ENCODE assay signal across 23 cellular contexts in the genomic region with DNA sequence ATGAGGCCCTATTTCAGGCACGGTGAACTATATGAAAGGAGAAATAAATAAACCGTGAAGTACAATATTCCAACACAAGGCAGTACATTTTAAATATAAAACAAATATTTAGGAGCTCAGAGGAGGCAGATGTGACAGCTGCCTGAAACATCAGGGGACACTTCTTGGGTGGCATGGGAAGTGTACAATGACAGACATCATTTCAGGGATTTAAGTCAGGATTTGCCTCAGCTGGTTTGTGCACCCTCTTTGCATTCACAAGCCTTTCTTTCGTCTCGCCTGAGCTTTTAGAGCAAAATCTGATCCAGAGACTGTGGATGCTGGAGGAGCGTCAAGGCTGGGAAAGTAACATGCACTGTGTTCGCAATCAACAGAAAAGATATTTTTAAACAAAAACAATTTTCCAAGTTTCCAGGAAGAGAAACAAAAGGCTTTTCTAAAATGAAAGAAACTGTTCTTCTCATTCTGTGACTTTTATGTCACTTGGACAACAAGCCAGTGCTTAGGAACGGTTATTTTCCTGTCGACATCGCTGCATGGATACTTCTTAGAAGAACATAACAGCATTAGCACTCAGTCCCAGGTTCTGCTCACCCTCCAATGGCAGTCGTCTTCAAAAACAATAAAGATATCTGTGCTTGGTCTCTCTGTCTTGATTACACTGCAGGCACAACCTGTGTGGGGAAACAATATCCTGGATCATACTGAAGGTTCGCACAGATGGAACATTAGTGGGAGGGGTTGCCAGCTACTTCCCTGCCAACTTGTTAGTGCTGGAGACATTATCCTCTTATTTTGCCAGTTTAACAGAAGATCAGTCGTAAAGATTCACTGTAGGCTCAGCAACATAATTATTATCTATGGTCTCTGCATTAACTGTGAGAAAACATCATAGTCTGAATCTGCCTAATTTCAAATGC.
A peak's percentile ranks its signal among the peaks of the same experiment; 100 is the strongest.
DNase-seq lines count a peak whose midpoint lies in the region; ATAC-seq and TF ChIP-seq lines count a peak whose summit lies in the region.
"Had no signal": no experiment of that assay in that cellular context is flagged by ENCODE, and none has a peak within 500 bp of the region (broad histone marks: within the 10 kb centered on the region; RNA-seq: fewer than 3 reads in every experiment).

No MANE protein-coding gene starts in this region.

- H3K36me3 ChIP-seq in SJCRH30 (no peaks in the 10 kb centered on the region), fibroblast of lung (ENCODE audit: control insufficient read depth, insufficient read depth, low read length) (no peaks in the 10 kb centered on the region), skeletal muscle satellite cell (ENCODE audit: insufficient read depth, low read length) (no peaks in the 10 kb centered on the region)
- H3K36me3 ChIP-seq: HAP-1, tibial nerve had no signal

- no peaks in the 10 kb centered on the region for H3K9me3 Mint-ChIP-seq in activated CD4-positive, alpha-beta memory T cell treated with anti-CD3 and anti-CD28 coated beads for 36 hours
- H3K9me3 Mint-ChIP-seq: naive thymus-derived CD4-positive, alpha-beta T cell had no signal

- peak overlapping the region; percentile 74 for H2AFZ ChIP-seq in fibroblast of lung (ENCODE audit: low read length)

- no peaks in the 10 kb centered on the region for H3K36me3 Mint-ChIP-seq in activated CD4-positive, alpha-beta memory T cell treated with anti-CD3 and anti-CD28 coated beads for 36 hours
- H3K36me3 Mint-ChIP-seq: naive thymus-derived CD4-positive, alpha-beta T cell had no signal

- DNase-seq in NCI-H1694 (lab: John Stamatoyannopoulos, UW) (peak; percentile 28), SJCRH30 (peak; percentile 79 to 91), fibroblast of lung (ENCODE audit: low read depth in 2 of 2) (no peak)
- DNase-seq in activated CD4-positive, alpha-beta memory T cell treated with anti-CD3 and anti-CD28 coated beads for 36 hours: no peak
- no peak for DNase-seq in activated CD8-positive, alpha-beta memory T cell treated with anti-CD3 and anti-CD28 coated beads for 24 hours
- DNase-seq: activated CD4-positive, alpha-beta T cell treated with anti-CD3 and anti-CD28 coated beads, Interleukin-2, amount 50 U/mL, for 4 hours; activated gamma-delta T cell; effector CD4-positive, alpha-beta T cell; erythroblast; Kasumi-1; kidney glomerular epithelial cell; mesendoderm; naive thymus-derived CD4-positive, alpha-beta T cell; NCI-H1092; NCI-H748 treated with DMSO at 0.1 percent for 48 hours; PC-3; small intestine; stimulated activated CD4-positive, alpha-beta T cell treated with anti-CD3 and anti-CD28 coated beads, Interleukin-2, amount 100 ng/mL, for 48 hours; stimulated activated naive CD4-positive, alpha-beta T cell treated with Interleukin-2 at 50 U/mL for 16 hours had no signal

- H3K79me2 ChIP-seq in fibroblast of lung (ENCODE audit: control insufficient read depth, insufficient read depth, low read length): no peaks in the 10 kb centered on the region

- H3K4me1 Mint-ChIP-seq in activated CD4-positive, alpha-beta memory T cell treated with anti-CD3 and anti-CD28 coated beads for 36 hours (ENCODE audit: low read depth): no peaks in the 10 kb centered on the region
- H3K4me1 Mint-ChIP-seq: naive thymus-derived CD4-positive, alpha-beta T cell had no signal

- CTCF ChIA-PET in activated CD4-positive, alpha-beta memory T cell treated with anti-CD3 and anti-CD28 coated beads for 36 hours (lab: Charles Lee): interaction anchor here (0.9 kb wide), 1 partner anchor 31 kb away, joined by 3 read pairs; no protein-coding TSS in a partner anchor

- H3K9me3 ChIP-seq in SJCRH30 (replicated peaks) (no peaks in the 10 kb centered on the region; the same call in 1 of the 2 replicates), fibroblast of lung (ENCODE audit: control insufficient read depth, insufficient read depth, low read depth, low read length) (no peaks in the 10 kb centered on the region), skeletal muscle satellite cell (replicated peaks; ENCODE audit: low read length) (no peaks in the 10 kb centered on the region)
- H3K9me3 ChIP-seq: HAP-1, tibial nerve had no signal

- no peak overlapping the region for H3K27ac Mint-ChIP-seq in activated CD4-positive, alpha-beta memory T cell treated with anti-CD3 and anti-CD28 coated beads for 36 hours
- H3K27ac Mint-ChIP-seq: naive thymus-derived CD4-positive, alpha-beta T cell had no signal

- no peak overlapping the region for H3K9ac ChIP-seq in fibroblast of lung (ENCODE audit: insufficient read depth, low read length)
- H3K9ac ChIP-seq in skeletal muscle satellite cell (ENCODE audit: low read depth, low read length): no peak overlapping the region

- POLR2A ChIA-PET in activated CD4-positive, alpha-beta memory T cell treated with anti-CD3 and anti-CD28 coated beads for 36 hours (lab: Charles Lee): no interaction called here

- peak overlapping the region; percentile 58 for H3K4me2 ChIP-seq in fibroblast of lung (ENCODE audit: extremely low read depth, insufficient read depth, low read length)
- H3K4me2 ChIP-seq in skeletal muscle satellite cell (ENCODE audit: low read length): peak overlapping the region; percentile 35

- H4K20me1 ChIP-seq in fibroblast of lung (ENCODE audit: control insufficient read depth, extremely low read depth, insufficient read depth, low read length): no peaks in the 10 kb centered on the region

- H3K4me1 ChIP-seq in SJCRH30 (peaks cover 24% of the 10 kb centered on the region), fibroblast of lung (ENCODE audit: control insufficient read depth, extremely low read depth, insufficient read depth, low read length) (no peaks in the 10 kb centered on the region), skeletal muscle satellite cell (ENCODE audit: control insufficient read depth, insufficient read depth, low read length) (peaks cover 2% of the 10 kb centered on the region)
- H3K4me1 ChIP-seq: HAP-1 had no signal

- H3K4me3 Mint-ChIP-seq in activated CD4-positive, alpha-beta memory T cell treated with anti-CD3 and anti-CD28 coated beads for 36 hours: no peak overlapping the region
- H3K4me3 Mint-ChIP-seq: naive thymus-derived CD4-positive, alpha-beta T cell had no signal

- H3K27me3 Mint-ChIP-seq in activated CD4-positive, alpha-beta memory T cell treated with anti-CD3 and anti-CD28 coated beads for 36 hours: no peaks in the 10 kb centered on the region

- H3K4me3 ChIP-seq in SJCRH30 (peak overlapping the region; percentile 35), fibroblast of lung (replicated peaks in 1 of 4; ENCODE audit: control extremely low read depth in 1 of 4, insufficient read depth in 1 of 4, low read depth in 3 of 4, low read length in 4 of 4) (no peak overlapping the region), skeletal muscle satellite cell (ENCODE audit: low read length) (no peak overlapping the region)
- H3K4me3 ChIP-seq: HAP-1, tibial nerve had no signal

- no peak for TF ChIP-seq CTCF in fibroblast of lung (conservative IDR thresholded peaks at IDR 0.05 in 1 of 2, IDR thresholded peaks at IDR 0.05 in 1 of 2; ENCODE audit: low read depth in 1 of 2, low read length in 2 of 2)

- H3K27me3 ChIP-seq in SJCRH30: no peaks in the 10 kb centered on the region
- no peaks in the 10 kb centered on the region for H3K27me3 ChIP-seq in fibroblast of lung (ENCODE audit: control insufficient read depth, insufficient read depth, low read length)
- no peaks in the 10 kb centered on the region for H3K27me3 ChIP-seq in skeletal muscle satellite cell (ENCODE audit: control insufficient read depth, insufficient read depth, low read length)
- H3K27me3 ChIP-seq: tibial nerve had no signal

- no peak for ATAC-seq in GM21717 (IDR thresholded peaks at IDR 0.05; ENCODE audit: unreplicated experiment)
- ATAC-seq: naive thymus-derived CD4-positive, alpha-beta T cell; PC-3 had no signal

- intact Hi-C loops in activated CD4-positive, alpha-beta memory T cell treated with anti-CD3 and anti-CD28 coated beads for 36 hours (cut with micrococcal nuclease): no loop called here

- H3K27ac ChIP-seq in SJCRH30 (peak overlapping the region; percentile 70), fibroblast of lung (ENCODE audit: insufficient read depth, low read length) (no peak overlapping the region)

Comparison
In these comparisons a context has a peak if more than half of its experiments do, and no peak if none do; other contexts are left out.
1. DNase-seq: peak in NCI-H1694 (single experiment) and SJCRH30 (2 of 2); none in fibroblast of lung (0 of 2), activated CD4-positive, alpha-beta memory T cell treated with anti-CD3 and anti-CD28 coated beads for 36 hours (single experiment) and activated CD8-positive, alpha-beta memory T cell treated with anti-CD3 and anti-CD28 coated beads for 24 hours (single experiment).